In genomic region chr21:40020651-40021050, GRCh38 we compare ENCODE assay signal across 19 cellular contexts.
DNase-seq lines count a peak whose midpoint lies in the region; ATAC-seq and TF ChIP-seq lines count a peak whose summit lies in the region.
"Had no signal": no experiment of that assay in that cellular context is flagged by ENCODE, and none has a peak within 500 bp of the region (broad histone marks: within the 10 kb centered on the region; RNA-seq: fewer than 3 reads in every experiment).

No MANE protein-coding gene starts in this region.

- no peak overlapping the region for H3K4me3 Mint-ChIP-seq in glutamatergic neuron (ENCODE audit: unreplicated experiment)
- H3K4me3 Mint-ChIP-seq: B cell; CD4-positive, alpha-beta T cell; CD8-positive, alpha-beta T cell had no signal

- H3K9ac ChIP-seq in neuronal stem cell (ENCODE audit: low read depth, low read length, poor library complexity) (no peak overlapping the region), trophoblast cell (ENCODE audit: low read length) (no peak overlapping the region)
- H3K9ac ChIP-seq: BLaER1 treated with 17β-estradiol and CSF1 and Interleukin-3, amounts not matched to agents 10 nM and 100 nM had no signal

- H3K79me1 ChIP-seq in neuronal stem cell (ENCODE audit: low read depth, low read length) (no peaks in the 10 kb centered on the region), trophoblast cell (ENCODE audit: low read length) (no peaks in the 10 kb centered on the region)

- H3K27ac Mint-ChIP-seq in glutamatergic neuron (ENCODE audit: unreplicated experiment): peak overlapping the region; percentile 84
- H3K27ac Mint-ChIP-seq: B cell; CD4-positive, alpha-beta T cell; CD8-positive, alpha-beta T cell had no signal

- H3K23ac ChIP-seq in neuronal stem cell (ENCODE audit: low read depth, low read length, poor library complexity) (no peak overlapping the region), trophoblast cell (ENCODE audit: low read length) (no peak overlapping the region)

- H2AK5ac ChIP-seq in neuronal stem cell (ENCODE audit: low read depth, low read length) (no peak overlapping the region), trophoblast cell (ENCODE audit: low read length) (no peak overlapping the region)

- H3K4ac ChIP-seq in neuronal stem cell (ENCODE audit: low read length) (no peak overlapping the region), trophoblast cell (ENCODE audit: low read depth, low read length) (no peak overlapping the region)

- no peak for TF ChIP-seq CTCF in glutamatergic neuron (IDR thresholded peaks at IDR 0.05; ENCODE audit: partially characterized antibody, unreplicated experiment)

- peaks cover 10% of the 10 kb centered on the region for H3K36me3 Mint-ChIP-seq in glutamatergic neuron (ENCODE audit: unreplicated experiment)
- H3K36me3 Mint-ChIP-seq: CD8-positive, alpha-beta T cell had no signal

- H3K14ac ChIP-seq in neuronal stem cell (ENCODE audit: low read length) (no peak overlapping the region), trophoblast cell (ENCODE audit: low read length) (no peak overlapping the region)

- H3K9me3 ChIP-seq in neuronal stem cell (replicated peaks in 1 of 2; ENCODE audit: control insufficient read depth in 2 of 2, insufficient read depth in 1 of 2, low read depth in 1 of 2, low read length in 2 of 2) (no peaks in the 10 kb centered on the region), trophoblast cell (ENCODE audit: insufficient read depth, low read depth, low read length) (peaks cover 5% of the 10 kb centered on the region)
- H3K9me3 ChIP-seq: A549, Caco-2 had no signal

- H3K4me3 ChIP-seq in neuronal stem cell (ENCODE audit: low read length in 2 of 2) (peak overlapping the region in 1 of 2 donors; percentile 62), trophoblast cell (ENCODE audit: low read depth, low read length) (peak overlapping the region; percentile 30)
- H3K4me3 ChIP-seq: A549; BLaER1 treated with 17β-estradiol and CSF1 and Interleukin-3, amounts not matched to agents 10 nM and 100 nM had no signal

- H3K4me1 ChIP-seq in neuronal stem cell (ENCODE audit: control insufficient read depth in 2 of 2, insufficient read depth in 1 of 2, low read depth in 1 of 2, low read length in 2 of 2): no peaks in the 10 kb centered on the region
- H3K4me1 ChIP-seq in trophoblast cell (ENCODE audit: control insufficient read depth in 1 of 2, insufficient read depth in 2 of 2, low read length in 2 of 2): no peaks in the 10 kb centered on the region
- H3K4me1 ChIP-seq: A549; BLaER1 treated with 17β-estradiol and CSF1 and Interleukin-3, amounts not matched to agents 10 nM and 100 nM; Caco-2 had no signal

- DNase-seq in glutamatergic neuron (no peak), neuronal stem cell (ENCODE audit: low spot score) (no peak), trophoblast cell (no peak), ureter (ENCODE audit: low spot score) (peak; percentile 17), NOMO-1 (lab: John Stamatoyannopoulos, UW; ENCODE audit: unreplicated experiment in 2 of 2) (no peak)
- DNase-seq: AML-193; Caco-2; Calu3; CD4-positive, alpha-beta T cell; CD8-positive, alpha-beta T cell; DMS79 treated with DMSO at 0.1 percent for 48 hours; GF-D8 had no signal

- H3K27me3 ChIP-seq in neuronal stem cell (ENCODE audit: control insufficient read depth in 3 of 3, insufficient read depth in 3 of 3, low read depth in 1 of 3, low read length in 3 of 3): no peaks in the 10 kb centered on the region
- H3K27me3 ChIP-seq in trophoblast cell (ENCODE audit: insufficient read depth, low read length): no peaks in the 10 kb centered on the region
- H3K27me3 ChIP-seq: BLaER1 treated with 17β-estradiol and CSF1 and Interleukin-3, amounts not matched to agents 10 nM and 100 nM had no signal

- ATAC-seq in GM19455 (IDR thresholded peaks at IDR 0.05; ENCODE audit: unreplicated experiment) (no peak), HG02623 (IDR thresholded peaks at IDR 0.05; ENCODE audit: unreplicated experiment) (no peak)
- ATAC-seq: A549; CD8-positive, alpha-beta T cell had no signal

- H2BK12ac ChIP-seq in neuronal stem cell (ENCODE audit: low read length) (no peak overlapping the region), trophoblast cell (ENCODE audit: low read length) (no peak overlapping the region)

- H3K79me2 ChIP-seq in trophoblast cell (ENCODE audit: control insufficient read depth, insufficient read depth, low read length, poor library complexity): no peaks in the 10 kb centered on the region

- peaks cover 8% of the 10 kb centered on the region for H3K27me3 Mint-ChIP-seq in glutamatergic neuron (ENCODE audit: unreplicated experiment)
- H3K27me3 Mint-ChIP-seq: B cell; CD4-positive, alpha-beta T cell had no signal

- H2BK15ac ChIP-seq in neuronal stem cell (ENCODE audit: low read length): no peak overlapping the region

- H2BK120ac ChIP-seq in neuronal stem cell (ENCODE audit: low read depth, low read length) (no peak overlapping the region), trophoblast cell (ENCODE audit: insufficient read depth, low read length, poor library complexity) (no peak overlapping the region)

- H3K4me2 ChIP-seq in neuronal stem cell (ENCODE audit: insufficient read depth, low read length, poor library complexity, severe bottlenecking): no peak overlapping the region
- no peak overlapping the region for H3K4me2 ChIP-seq in trophoblast cell (ENCODE audit: low read length)
- H3K4me2 ChIP-seq: A549; BLaER1 treated with 17β-estradiol and CSF1 and Interleukin-3, amounts not matched to agents 10 nM and 100 nM had no signal

- peak overlapping the region; percentile 5 for H4K91ac ChIP-seq in neuronal stem cell (ENCODE audit: low read depth, low read length, poor library complexity)
- H4K91ac ChIP-seq in trophoblast cell (ENCODE audit: low read depth, low read length): no peak overlapping the region

- H4K8ac ChIP-seq in neuronal stem cell (ENCODE audit: low read depth, low read length) (no peak overlapping the region), trophoblast cell (ENCODE audit: low read depth, low read length) (no peak overlapping the region)

- no peak overlapping the region for H2AFZ ChIP-seq in neuronal stem cell (ENCODE audit: low read length)
- no peak overlapping the region for H2AFZ ChIP-seq in trophoblast cell (ENCODE audit: insufficient read depth, low read length, poor library complexity)

- peaks cover 5% of the 10 kb centered on the region for H3K9me3 Mint-ChIP-seq in glutamatergic neuron (ENCODE audit: unreplicated experiment)

- no peaks in the 10 kb centered on the region for H3K36me3 ChIP-seq in neuronal stem cell (replicated peaks in 1 of 2; ENCODE audit: control insufficient read depth in 2 of 2, insufficient read depth in 2 of 2, low read length in 2 of 2)
- H3K36me3 ChIP-seq in trophoblast cell (ENCODE audit: control insufficient read depth in 1 of 2, insufficient read depth in 2 of 2, low read length in 2 of 2): no peaks in the 10 kb centered on the region
- H3K36me3 ChIP-seq: BLaER1 treated with 17β-estradiol and CSF1 and Interleukin-3, amounts not matched to agents 10 nM and 100 nM had no signal

- H3K4me1 Mint-ChIP-seq in glutamatergic neuron (ENCODE audit: low read depth, unreplicated experiment): peaks cover 28% of the 10 kb centered on the region
- H3K4me1 Mint-ChIP-seq: B cell had no signal

- no peak overlapping the region for H4K12ac ChIP-seq in trophoblast cell (ENCODE audit: low read depth, low read length)

- H3K27ac ChIP-seq in neuronal stem cell (replicated peaks; ENCODE audit: low read length) (no peak overlapping the region), trophoblast cell (ENCODE audit: low read depth, low read length) (no peak overlapping the region)
- H3K27ac ChIP-seq: 22Rv1; A549; BLaER1 treated with 17β-estradiol and CSF1 and Interleukin-3, amounts not matched to agents 10 nM and 100 nM; C4-2B had no signal

- no CpG with 5 or more reads among the region's 3 CpGs for WGBS in neuronal stem cell (ENCODE audit: extremely low coverage in 2 of 2, insufficient read length in 2 of 2, insufficient replicate concordance in 1 of 2), 2 donors
- WGBS in trophoblast cell (ENCODE audit: extremely low coverage, insufficient coverage, insufficient read length): no CpG with 5 or more reads among the region's 3 CpGs

- peak overlapping the region; percentile 59 for H3K18ac ChIP-seq in neuronal stem cell (ENCODE audit: low read length)
- no peak overlapping the region for H3K18ac ChIP-seq in trophoblast cell (ENCODE audit: low read length)

- H2BK5ac ChIP-seq in neuronal stem cell (ENCODE audit: low read length): no peak overlapping the region
- H2BK5ac ChIP-seq in trophoblast cell (ENCODE audit: low read depth, low read length, poor library complexity): no peak overlapping the region
